In the genomic region with DNA sequence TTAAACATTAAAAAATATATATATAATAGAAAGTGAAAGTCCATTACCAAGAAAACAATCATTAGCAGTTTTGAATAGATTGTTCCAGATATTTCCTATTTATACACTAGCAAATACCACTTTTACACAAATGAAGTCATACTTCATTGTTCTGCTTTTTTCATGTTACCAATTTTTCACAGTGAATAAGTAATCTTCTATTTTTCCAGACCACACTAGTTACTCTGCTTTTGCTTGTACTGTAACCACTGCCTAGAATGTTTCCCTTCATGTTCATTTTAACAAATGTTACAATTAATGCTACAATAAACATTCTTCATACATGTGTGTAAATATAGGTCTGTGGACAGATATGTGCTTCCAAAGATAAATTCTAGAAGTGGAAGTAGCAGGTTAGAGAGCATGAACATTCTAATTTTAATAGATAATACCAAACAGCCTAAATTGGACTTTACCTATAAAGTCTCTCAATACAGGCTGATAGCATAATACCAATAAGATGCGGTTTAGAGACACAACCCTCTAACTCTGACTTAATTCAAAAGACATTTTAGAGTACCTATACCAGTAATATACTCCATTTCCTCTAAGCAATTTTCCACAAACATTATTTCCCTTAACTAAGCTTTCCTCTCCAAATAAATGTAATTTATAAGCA, we compare ENCODE assay signal across 16 cellular contexts.
DNase-seq lines count a peak whose midpoint lies in the region; ATAC-seq, FAIRE-seq and TF ChIP-seq lines count a peak whose summit lies in the region.
"Had no signal": no experiment of that assay in that cellular context is flagged by ENCODE, and none has a peak within 500 bp of the region (broad histone marks: within the 10 kb centered on the region; RNA-seq: fewer than 3 reads in every experiment).

No MANE protein-coding gene starts in this region.

- peaks cover 22% of the 10 kb centered on the region for H3K4me1 Mint-ChIP-seq in activated naive CD4-positive, alpha-beta T cell treated with anti-CD3 and anti-CD28 coated beads, Interleukin-2, amount 10 ng/mL, durations not matched to agents 7 days and 5 days

- no peak for DNase-seq in RCC 7860 (ENCODE audit: low spot score)
- DNase-seq in activated naive CD4-positive, alpha-beta T cell (lab: John Stamatoyannopoulos, UW) = no peak
- DNase-seq in activated naive CD4-positive, alpha-beta T cell treated with anti-CD3 and anti-CD28 coated beads, Interleukin-2, amount 10 ng/mL, durations not matched to agents 7 days and 5 days = no peak
- DNase-seq: CD8-positive, alpha-beta memory T cell; MM.1S; NK-92 treated with Interleukin-12 subunit alpha and Interleukin-12 subunit beta, amount 100 ng/mL, for 24 hours; nucleus accumbens; stimulated activated CD4-positive, alpha-beta T cell treated with anti-CD3 and anti-CD28 coated beads, Interleukin-1b, Interleukin-23, amount 100 ng/mL, for 48 hours; testis had no signal

- H3K79me2 ChIP-seq in DOHH2 (ENCODE audit: control insufficient read depth, low read length) (peaks cover 100% of the 10 kb centered on the region), SU-DHL-6 (ENCODE audit: insufficient read depth, low read length) (peaks cover 94% of the 10 kb centered on the region)

- H3K9me3 Mint-ChIP-seq in activated naive CD4-positive, alpha-beta T cell treated with anti-CD3 and anti-CD28 coated beads, Interleukin-2, amount 10 ng/mL, durations not matched to agents 7 days and 5 days = no peaks in the 10 kb centered on the region
- H3K9me3 Mint-ChIP-seq: CD8-positive, alpha-beta memory T cell; T-helper 1 cell treated with Interleukin-12 subunit alpha and Interleukin-12 subunit beta and Interleukin-4 antibody, amounts not matched to agents 30 μg/mL and 1 μg/mL, for 36 hours had no signal

- H3K4me3 ChIP-seq in DOHH2 (ENCODE audit: low read length) (peak overlapping the region; percentile 62), SU-DHL-6 (ENCODE audit: insufficient read depth, low read length, poor library complexity, severe bottlenecking) (no peak overlapping the region)
- H3K4me3 ChIP-seq: testis had no signal

- no peaks in the 10 kb centered on the region for H3K27me3 Mint-ChIP-seq in activated naive CD4-positive, alpha-beta T cell treated with anti-CD3 and anti-CD28 coated beads, Interleukin-2, amount 10 ng/mL, durations not matched to agents 7 days and 5 days
- H3K27me3 Mint-ChIP-seq: CD8-positive, alpha-beta memory T cell had no signal

- H3F3A ChIP-seq in DOHH2 (ENCODE audit: control insufficient read depth, insufficient read depth) (peaks cover 29% of the 10 kb centered on the region), SU-DHL-6 (ENCODE audit: insufficient read depth) (peaks cover 3% of the 10 kb centered on the region; the same call in 1 of the 2 replicates)

- CTCF ChIA-PET in activated naive CD4-positive, alpha-beta T cell treated with anti-CD3 and anti-CD28 coated beads, Interleukin-2, amount 10 ng/mL, durations not matched to agents 7 days and 5 days (lab: Charles Lee) = no interaction called here

- H3K4me1 ChIP-seq in DOHH2 (ENCODE audit: control insufficient read depth, low read length) = peaks cover 69% of the 10 kb centered on the region

- H3K27ac Mint-ChIP-seq in activated naive CD4-positive, alpha-beta T cell treated with anti-CD3 and anti-CD28 coated beads, Interleukin-2, amount 10 ng/mL, durations not matched to agents 7 days and 5 days = no peak overlapping the region
- H3K27ac Mint-ChIP-seq: T-helper 1 cell treated with Interleukin-12 subunit alpha and Interleukin-12 subunit beta and Interleukin-4 antibody, amounts not matched to agents 30 μg/mL and 1 μg/mL, for 36 hours had no signal

- H3K27me3 ChIP-seq in DOHH2 (ENCODE audit: control insufficient read depth, low read length) (no peaks in the 10 kb centered on the region), SU-DHL-6 (ENCODE audit: low read length) (no peaks in the 10 kb centered on the region)
- H3K27me3 ChIP-seq: testis had no signal

- TF ChIP-seq CTCF in DOHH2 (IDR thresholded peaks at IDR 0.05; ENCODE audit: low read depth, low read length, poor library complexity, severe bottlenecking) (no peak), SU-DHL-6 (IDR thresholded peaks at IDR 0.05; ENCODE audit: insufficient read depth, low read length, poor library complexity, severe bottlenecking) (no peak)

- ATAC-seq in GM19351 (IDR thresholded peaks at IDR 0.05; ENCODE audit: unreplicated experiment) (peak; percentile 63), HG03066 (IDR thresholded peaks at IDR 0.05; ENCODE audit: low read depth, unreplicated experiment) (peak; percentile 56), GM18873 (IDR thresholded peaks at IDR 0.05; ENCODE audit: low FRiP score, unreplicated experiment) (no peak)

- H3K27ac ChIP-seq in DOHH2 (ENCODE audit: low read depth, low read length) = peak overlapping the region; percentile 69
- peak overlapping the region; percentile 35; the same call in 1 of the 2 replicates for H3K27ac ChIP-seq in SU-DHL-6 (ENCODE audit: low read depth, low read length)
- H3K27ac ChIP-seq: testis had no signal

- no peak overlapping the region for H3K4me3 Mint-ChIP-seq in activated naive CD4-positive, alpha-beta T cell treated with anti-CD3 and anti-CD28 coated beads, Interleukin-2, amount 10 ng/mL, durations not matched to agents 7 days and 5 days
- H3K4me3 Mint-ChIP-seq: T-helper 1 cell treated with Interleukin-12 subunit alpha and Interleukin-12 subunit beta and Interleukin-4 antibody, amounts not matched to agents 30 μg/mL and 1 μg/mL, for 36 hours had no signal

- no peaks in the 10 kb centered on the region; the same call in 1 of the 2 replicates for H3K36me3 ChIP-seq in DOHH2 (ENCODE audit: control insufficient read depth, low read length)
- H3K36me3 ChIP-seq in SU-DHL-6 (ENCODE audit: low read length) = no peaks in the 10 kb centered on the region

- no peak overlapping the region for H3K9ac ChIP-seq in SU-DHL-6 (ENCODE audit: low read length)

- no peak for FAIRE-seq in RCC 7860 (lab: Jason Lieb, UNC)
- FAIRE-seq: bronchial epithelial cell had no signal

- H3K9me2 ChIP-seq in DOHH2 (replicated peaks; ENCODE audit: control insufficient read depth, low read length) (no peaks in the 10 kb centered on the region), SU-DHL-6 (replicated peaks; ENCODE audit: insufficient read depth, low read length) (no peaks in the 10 kb centered on the region)

- peak overlapping the region; percentile 73 for H3K4me2 ChIP-seq in DOHH2 (ENCODE audit: low read length)
- peak overlapping the region; percentile 31 for H3K4me2 ChIP-seq in SU-DHL-6 (ENCODE audit: low read depth, low read length, poor library complexity, severe bottlenecking)

- H4K20me1 ChIP-seq in DOHH2 (ENCODE audit: control insufficient read depth, insufficient read depth, low read depth, low read length) (0 out of 2 replicates have a peak, but pooled peaks cover 3% of the 10 kb centered on the region), SU-DHL-6 (ENCODE audit: low read depth, low read length) (peaks cover 12% of the 10 kb centered on the region)

- peaks cover 9% of the 10 kb centered on the region for H3K36me3 Mint-ChIP-seq in activated naive CD4-positive, alpha-beta T cell treated with anti-CD3 and anti-CD28 coated beads, Interleukin-2, amount 10 ng/mL, durations not matched to agents 7 days and 5 days

- H3K9me3 ChIP-seq in DOHH2 (ENCODE audit: control insufficient read depth, insufficient read depth, low read length) = no peaks in the 10 kb centered on the region
- H3K9me3 ChIP-seq in SU-DHL-6 (ENCODE audit: insufficient read depth, low read length) = no peaks in the 10 kb centered on the region
- H3K9me3 ChIP-seq: testis had no signal

- no peak overlapping the region for H2AFZ ChIP-seq in SU-DHL-6 (ENCODE audit: low read depth, low read length, severe bottlenecking)
